ENCODE assay signal across 15 cellular contexts in genomic region chr10:90742189-90742588, GRCh38.
DNase-seq lines count a peak whose midpoint lies in the region; ATAC-seq and TF ChIP-seq lines count a peak whose summit lies in the region.
"Had no signal": no experiment of that assay in that cellular context is flagged by ENCODE, and none has a peak within 500 bp of the region (broad histone marks: within the 10 kb centered on the region; RNA-seq: fewer than 3 reads in every experiment).

No MANE protein-coding gene starts in this region.

- H3K79me2 ChIP-seq in OCI-LY7 (ENCODE audit: insufficient read depth, low read depth, low read length) = no peaks in the 10 kb centered on the region

- POLR2A ChIA-PET in OCI-LY7 (lab: Charles Lee) = no interaction called here

- ATAC-seq in foreskin keratinocyte = peak; percentile 79
- ATAC-seq in sciatic nerve = peak; percentile 84
- no peak for ATAC-seq in activated T-helper 17 cell treated with anti-CD3 and anti-CD28 coated beads, Interleukin-2, amount 50 U/mL, for 72 hours (replicated peaks)
- ATAC-seq in GM19463 (IDR thresholded peaks at IDR 0.05; ENCODE audit: unreplicated experiment) = no peak
- ATAC-seq: stimulated activated naive CD8-positive, alpha-beta T cell treated with anti-CD3 and anti-CD28 coated beads, Interleukin-15, Interleukin-2, amounts not matched to agents 100 U/mL and 50 U/mL, for 24 hours; T-helper 17 cell had no signal

- BruUV-seq in OCI-LY7 (replicated peaks; lab: Mats Ljungman, UMichigan) = no TSS peak

- no peaks in the 10 kb centered on the region for H4K20me1 ChIP-seq in OCI-LY7 (ENCODE audit: insufficient read depth, low read length)

- H2AFZ ChIP-seq in OCI-LY7 (ENCODE audit: low read length) = no peak overlapping the region

- H3K4me3 Mint-ChIP-seq in HFFc6 = no peak overlapping the region
- no peak overlapping the region for H3K4me3 Mint-ChIP-seq in activated T-helper 17 cell treated with anti-CD3 and anti-CD28 coated beads, Interleukin-2, amount 50 U/mL, for 72 hours
- H3K4me3 Mint-ChIP-seq: activated CD4-positive, alpha-beta memory T cell treated with anti-CD3 and anti-CD28 coated beads for 36 hours; activated naive CD4-positive, alpha-beta T cell treated with anti-CD3 and anti-CD28 coated beads, Interleukin-2, amount 50 U/mL, for 24 hours; T-helper 17 cell had no signal

- CTCF ChIA-PET in OCI-LY7 (lab: Charles Lee; ENCODE audit: unreplicated experiment) = no interaction called here

- H3K9me2 ChIP-seq in OCI-LY7 (ENCODE audit: insufficient read depth, low read length) = no peaks in the 10 kb centered on the region

- DNase-seq in HFFc6 (peak; percentile 49), adipocyte (ENCODE audit: low read depth) (peak; percentile 52), foreskin keratinocyte (peak; percentile 54 to 83), sciatic nerve (ENCODE audit: low spot score) (no peak), OCI-LY7 (ENCODE audit: low spot score) (no peak), LoVo (ENCODE audit: low spot score) (no peak)
- DNase-seq: activated CD4-positive, alpha-beta memory T cell treated with anti-CD3 and anti-CD28 coated beads for 36 hours; DMS 273 treated with DMSO at 0.1 percent for 48 hours; NCI-H1436 treated with DMSO at 0.1 percent for 48 hours; stimulated activated naive CD8-positive, alpha-beta T cell treated with anti-CD3 and anti-CD28 coated beads, Interleukin-15, Interleukin-2, amounts not matched to agents 100 U/mL and 50 U/mL, for 24 hours; T-helper 17 cell had no signal

- H3K4me3 ChIP-seq in adipocyte (ENCODE audit: low read length) (no peak overlapping the region), OCI-LY7 (ENCODE audit: low read depth, low read length, poor library complexity, severe bottlenecking) (no peak overlapping the region)

- H3K36me3 ChIP-seq in adipocyte (ENCODE audit: control insufficient read depth, insufficient read depth, low read length, severe bottlenecking) = no peaks in the 10 kb centered on the region
- no peaks in the 10 kb centered on the region for H3K36me3 ChIP-seq in OCI-LY7 (ENCODE audit: insufficient read depth, low read length)
- H3K36me3 ChIP-seq: neutrophil had no signal

- TF ChIP-seq CTCF in HFFc6 (IDR thresholded peaks at IDR 0.05) (no peak), foreskin keratinocyte (conservative IDR thresholded peaks at IDR 0.05) (no peak), OCI-LY7 (conservative IDR thresholded peaks at IDR 0.05; ENCODE audit: low read length) (no peak)

- peaks cover 4% of the 10 kb centered on the region for H3K27me3 Mint-ChIP-seq in HFFc6 (ENCODE audit: insufficient read depth)
- peaks cover 28% of the 10 kb centered on the region for H3K27me3 Mint-ChIP-seq in activated T-helper 17 cell treated with anti-CD3 and anti-CD28 coated beads, Interleukin-2, amount 50 U/mL, for 72 hours

- H3K4me1 Mint-ChIP-seq in HFFc6 (ENCODE audit: low read depth) = peaks cover 19% of the 10 kb centered on the region
- H3K4me1 Mint-ChIP-seq in activated T-helper 17 cell treated with anti-CD3 and anti-CD28 coated beads, Interleukin-2, amount 50 U/mL, for 72 hours = no peaks in the 10 kb centered on the region
- H3K4me1 Mint-ChIP-seq: activated naive CD4-positive, alpha-beta T cell treated with anti-CD3 and anti-CD28 coated beads, Interleukin-2, amount 50 U/mL, for 24 hours; T-helper 17 cell had no signal

- H3K27me3 ChIP-seq in adipocyte (replicated peaks; ENCODE audit: control insufficient read depth, insufficient read depth, low read length) = peaks cover 4% of the 10 kb centered on the region
- H3K27me3 ChIP-seq in foreskin keratinocyte = no peaks in the 10 kb centered on the region
- H3K27me3 ChIP-seq: neutrophil had no signal

- H3K27ac Mint-ChIP-seq in HFFc6 = no peak overlapping the region
- H3K27ac Mint-ChIP-seq in activated T-helper 17 cell treated with anti-CD3 and anti-CD28 coated beads, Interleukin-2, amount 50 U/mL, for 72 hours = no peak overlapping the region
- H3K27ac Mint-ChIP-seq: activated CD4-positive, alpha-beta memory T cell treated with anti-CD3 and anti-CD28 coated beads for 36 hours; activated naive CD4-positive, alpha-beta T cell treated with anti-CD3 and anti-CD28 coated beads, Interleukin-2, amount 50 U/mL, for 24 hours; T-helper 17 cell had no signal

- H3K4me2 ChIP-seq in OCI-LY7 (ENCODE audit: low read length) = no peak overlapping the region

- H3K4me1 ChIP-seq in adipocyte (ENCODE audit: control insufficient read depth, insufficient read depth, low read length) (no peaks in the 10 kb centered on the region), foreskin keratinocyte (peaks cover 32% of the 10 kb centered on the region), OCI-LY7 (ENCODE audit: insufficient read depth, low read length, poor library complexity, severe bottlenecking) (no peaks in the 10 kb centered on the region)

- intact Hi-C loops in sciatic nerve (cut with DNase I) (no loop called here), OCI-LY7 (cut with micrococcal nuclease; ENCODE audit: unreplicated experiment) (no loop called here)

- H3K9me3 ChIP-seq in adipocyte (ENCODE audit: control insufficient read depth, low read length) (peaks cover under 1% of the 10 kb centered on the region), OCI-LY7 (ENCODE audit: low read length) (no peaks in the 10 kb centered on the region)
- H3K9me3 ChIP-seq: neutrophil had no signal

- H3K9ac ChIP-seq in adipocyte (ENCODE audit: low read length) = no peak overlapping the region

- H3K36me3 Mint-ChIP-seq in HFFc6 (ENCODE audit: low read depth) = no peaks in the 10 kb centered on the region
- H3K36me3 Mint-ChIP-seq in activated T-helper 17 cell treated with anti-CD3 and anti-CD28 coated beads, Interleukin-2, amount 50 U/mL, for 72 hours (ENCODE audit: low read depth) = no peaks in the 10 kb centered on the region
- H3K36me3 Mint-ChIP-seq: activated CD4-positive, alpha-beta memory T cell treated with anti-CD3 and anti-CD28 coated beads for 36 hours; activated naive CD4-positive, alpha-beta T cell treated with anti-CD3 and anti-CD28 coated beads, Interleukin-2, amount 50 U/mL, for 24 hours had no signal

- no peaks in the 10 kb centered on the region for H3K9me3 Mint-ChIP-seq in HFFc6
- no peaks in the 10 kb centered on the region for H3K9me3 Mint-ChIP-seq in activated T-helper 17 cell treated with anti-CD3 and anti-CD28 coated beads, Interleukin-2, amount 50 U/mL, for 72 hours
- H3K9me3 Mint-ChIP-seq: activated CD4-positive, alpha-beta memory T cell treated with anti-CD3 and anti-CD28 coated beads for 36 hours; activated naive CD4-positive, alpha-beta T cell treated with anti-CD3 and anti-CD28 coated beads, Interleukin-2, amount 50 U/mL, for 24 hours had no signal

- H3K27ac ChIP-seq in foreskin keratinocyte (no peak overlapping the region), OCI-LY7 (ENCODE audit: low read depth, low read length, poor library complexity, severe bottlenecking) (no peak overlapping the region)
- H3K27ac ChIP-seq: neutrophil had no signal

Comparison
In these comparisons a context has a peak if more than half of its experiments do, and no peak if none do; other contexts are left out.
1. DNase-seq: peak in HFFc6 (single experiment), adipocyte (single experiment) and foreskin keratinocyte (2 of 2); none in sciatic nerve (single experiment), OCI-LY7 (single experiment) and LoVo (single experiment).
2. ATAC-seq: peak in foreskin keratinocyte (single experiment) and sciatic nerve (single experiment); none in activated T-helper 17 cell treated with anti-CD3 and anti-CD28 coated beads, Interleukin-2, amount 50 U/mL, for 72 hours (single experiment) and GM19463 (single experiment).